In genomic region chr15:25171111-25171811, GRCh38 we compare ENCODE assay signal across 19 cellular contexts.
DNase-seq lines count a peak whose midpoint lies in the region; ATAC-seq and TF ChIP-seq lines count a peak whose summit lies in the region.
"Had no signal": no experiment of that assay in that cellular context is flagged by ENCODE, and none has a peak within 500 bp of the region (broad histone marks: within the 10 kb centered on the region; RNA-seq: fewer than 3 reads in every experiment).

No MANE protein-coding gene starts in this region.

- H3K79me2 ChIP-seq in hepatocyte: no peaks in the 10 kb centered on the region
- H3K79me2 ChIP-seq: parathyroid adenoma had no signal

- peaks cover 11% of the 10 kb centered on the region for H3K9me3 Mint-ChIP-seq in activated CD8-positive, alpha-beta memory T cell treated with anti-CD3 and anti-CD28 coated beads, Interleukin-2, amount 10 ng/mL, durations not matched to agents 7 days and 5 days (ENCODE audit: low read depth)

- H3K27ac Mint-ChIP-seq in activated CD8-positive, alpha-beta memory T cell treated with anti-CD3 and anti-CD28 coated beads, Interleukin-2, amount 10 ng/mL, durations not matched to agents 7 days and 5 days: no peak overlapping the region
- H3K27ac Mint-ChIP-seq: CD4-positive, alpha-beta memory T cell had no signal

- no peaks in the 10 kb centered on the region for H3K27me3 ChIP-seq in hepatocyte
- H3K27me3 ChIP-seq in psoas muscle (ENCODE audit: insufficient read depth in 3 of 3, low read length in 2 of 3): no peaks in the 10 kb centered on the region
- H3K27me3 ChIP-seq: brain microvascular endothelial cell, dorsolateral prefrontal cortex, SJSA1 had no signal

- peaks cover 3% of the 10 kb centered on the region for H3K9me3 ChIP-seq in hepatocyte (ENCODE audit: low read depth)
- peaks cover 17% of the 10 kb centered on the region for H3K9me3 ChIP-seq in psoas muscle

- ATAC-seq in activated CD8-positive, alpha-beta memory T cell treated with anti-CD3 and anti-CD28 coated beads, Interleukin-2, amount 10 ng/mL, durations not matched to agents 7 days and 5 days: no peak
- no peak for ATAC-seq in psoas muscle
- no peak for ATAC-seq in HG02588 (IDR thresholded peaks at IDR 0.05; ENCODE audit: unreplicated experiment)

- WGBS in hepatocyte (ENCODE audit: low lambda C conversion rate, missing lambda C conversion rate): 77% methylated on average over 10 of the region's 10 CpGs
- WGBS in psoas muscle, 3 donors: 80 to 88% (median 81%) methylated on average over 10 of the region's 10 CpGs

- CTCF ChIA-PET in activated CD8-positive, alpha-beta memory T cell treated with anti-CD3 and anti-CD28 coated beads, Interleukin-2, amount 10 ng/mL, durations not matched to agents 7 days and 5 days (lab: Charles Lee): no interaction called here

- TF ChIP-seq CTCF in hepatocyte (IDR thresholded peaks at IDR 0.05; ENCODE audit: poor library complexity): no peak
- TF ChIP-seq CTCF in psoas muscle (IDR thresholded peaks at IDR 0.05): no peak

- H3K36me3 ChIP-seq in hepatocyte (replicated peaks; ENCODE audit: insufficient read depth, low read depth): no peaks in the 10 kb centered on the region
- H3K36me3 ChIP-seq in psoas muscle (ENCODE audit: insufficient read depth in 1 of 2, low read depth in 1 of 2): no peaks in the 10 kb centered on the region
- H3K36me3 ChIP-seq: brain microvascular endothelial cell, SJSA1 had no signal

- H3K36me3 Mint-ChIP-seq in activated CD8-positive, alpha-beta memory T cell treated with anti-CD3 and anti-CD28 coated beads, Interleukin-2, amount 10 ng/mL, durations not matched to agents 7 days and 5 days: no peaks in the 10 kb centered on the region

- no peak overlapping the region for H3K4me3 Mint-ChIP-seq in activated CD8-positive, alpha-beta memory T cell treated with anti-CD3 and anti-CD28 coated beads, Interleukin-2, amount 10 ng/mL, durations not matched to agents 7 days and 5 days
- H3K4me3 Mint-ChIP-seq: CD4-positive, alpha-beta memory T cell had no signal

- no peaks in the 10 kb centered on the region for H3K4me1 Mint-ChIP-seq in activated CD8-positive, alpha-beta memory T cell treated with anti-CD3 and anti-CD28 coated beads, Interleukin-2, amount 10 ng/mL, durations not matched to agents 7 days and 5 days
- H3K4me1 Mint-ChIP-seq: CD4-positive, alpha-beta memory T cell had no signal

- H3K4me3 ChIP-seq in hepatocyte (no peak overlapping the region), psoas muscle (no peak overlapping the region)
- H3K4me3 ChIP-seq: dorsolateral prefrontal cortex, SJSA1 had no signal

- H3K27me3 Mint-ChIP-seq in activated CD8-positive, alpha-beta memory T cell treated with anti-CD3 and anti-CD28 coated beads, Interleukin-2, amount 10 ng/mL, durations not matched to agents 7 days and 5 days: no peaks in the 10 kb centered on the region
- H3K27me3 Mint-ChIP-seq: CD4-positive, alpha-beta memory T cell had no signal

- H2AFZ ChIP-seq in hepatocyte: no peak overlapping the region
- H2AFZ ChIP-seq: parathyroid adenoma had no signal

- H3K9me2 ChIP-seq in hepatocyte (replicated peaks; ENCODE audit: insufficient read depth): no peaks in the 10 kb centered on the region

- intact Hi-C loops in psoas muscle (cut with DNase I): no loop called here

- no peak overlapping the region for H3K27ac ChIP-seq in hepatocyte
- H3K27ac ChIP-seq in psoas muscle: no peak overlapping the region
- H3K27ac ChIP-seq: brain microvascular endothelial cell, parathyroid adenoma, SJSA1 had no signal

- peak; percentile 47 for DNase-seq in activated effector memory CD4-positive, alpha-beta T cell treated with anti-CD3 and anti-CD28 coated beads, Interleukin-2, amount 50 U/mL, for 16 hours
- no peak for DNase-seq in activated effector memory CD4-positive, alpha-beta T cell treated with Interleukin-2 at 50 U/mL for 16 hours
- DNase-seq in activated CD8-positive, alpha-beta memory T cell treated with anti-CD3 and anti-CD28 coated beads, Interleukin-2, amount 10 ng/mL, durations not matched to agents 7 days and 5 days: peak; percentile 30
- DNase-seq in hepatocyte (ENCODE audit: low spot score): peak; percentile 2
- DNase-seq in psoas muscle: peak; percentile 5 to 35
- DNase-seq in MV-4-11 (lab: John Stamatoyannopoulos, UW): no peak
- no peak for DNase-seq in OCI-M2 (lab: John Stamatoyannopoulos, UW; ENCODE audit: unreplicated experiment)
- DNase-seq: activated CD4-positive, alpha-beta T cell treated with anti-CD3 and anti-CD28 coated beads, Interleukin-2, amount 50 U/mL, for 48 hours; brain microvascular endothelial cell; CD4-positive, alpha-beta memory T cell; DND-41; MM.1S; NCI-H2029; NCI-H510A treated with DMSO at 0.1 percent for 48 hours; T-helper 9 cell had no signal

- no peaks in the 10 kb centered on the region for H3K4me1 ChIP-seq in hepatocyte (ENCODE audit: insufficient read depth)
- no peaks in the 10 kb centered on the region for H3K4me1 ChIP-seq in psoas muscle
- H3K4me1 ChIP-seq: parathyroid adenoma, SJSA1 had no signal

- no peaks in the 10 kb centered on the region for H4K20me1 ChIP-seq in hepatocyte (ENCODE audit: insufficient read depth, poor library complexity, severe bottlenecking)

- H3K4me2 ChIP-seq in hepatocyte: no peak overlapping the region

Comparison
In these comparisons a context has a peak if more than half of its experiments do, and no peak if none do; other contexts are left out.
1. DNase-seq: peak in activated effector memory CD4-positive, alpha-beta T cell treated with anti-CD3 and anti-CD28 coated beads, Interleukin-2, amount 50 U/mL, for 16 hours (single experiment), activated CD8-positive, alpha-beta memory T cell treated with anti-CD3 and anti-CD28 coated beads, Interleukin-2, amount 10 ng/mL, durations not matched to agents 7 days and 5 days (single experiment), hepatocyte (single experiment) and psoas muscle (2 of 2); none in activated effector memory CD4-positive, alpha-beta T cell treated with Interleukin-2 at 50 U/mL for 16 hours (single experiment), MV-4-11 (single experiment) and OCI-M2 (single experiment).